ENCODE assay signal across 9 cellular contexts in the genomic region with DNA sequence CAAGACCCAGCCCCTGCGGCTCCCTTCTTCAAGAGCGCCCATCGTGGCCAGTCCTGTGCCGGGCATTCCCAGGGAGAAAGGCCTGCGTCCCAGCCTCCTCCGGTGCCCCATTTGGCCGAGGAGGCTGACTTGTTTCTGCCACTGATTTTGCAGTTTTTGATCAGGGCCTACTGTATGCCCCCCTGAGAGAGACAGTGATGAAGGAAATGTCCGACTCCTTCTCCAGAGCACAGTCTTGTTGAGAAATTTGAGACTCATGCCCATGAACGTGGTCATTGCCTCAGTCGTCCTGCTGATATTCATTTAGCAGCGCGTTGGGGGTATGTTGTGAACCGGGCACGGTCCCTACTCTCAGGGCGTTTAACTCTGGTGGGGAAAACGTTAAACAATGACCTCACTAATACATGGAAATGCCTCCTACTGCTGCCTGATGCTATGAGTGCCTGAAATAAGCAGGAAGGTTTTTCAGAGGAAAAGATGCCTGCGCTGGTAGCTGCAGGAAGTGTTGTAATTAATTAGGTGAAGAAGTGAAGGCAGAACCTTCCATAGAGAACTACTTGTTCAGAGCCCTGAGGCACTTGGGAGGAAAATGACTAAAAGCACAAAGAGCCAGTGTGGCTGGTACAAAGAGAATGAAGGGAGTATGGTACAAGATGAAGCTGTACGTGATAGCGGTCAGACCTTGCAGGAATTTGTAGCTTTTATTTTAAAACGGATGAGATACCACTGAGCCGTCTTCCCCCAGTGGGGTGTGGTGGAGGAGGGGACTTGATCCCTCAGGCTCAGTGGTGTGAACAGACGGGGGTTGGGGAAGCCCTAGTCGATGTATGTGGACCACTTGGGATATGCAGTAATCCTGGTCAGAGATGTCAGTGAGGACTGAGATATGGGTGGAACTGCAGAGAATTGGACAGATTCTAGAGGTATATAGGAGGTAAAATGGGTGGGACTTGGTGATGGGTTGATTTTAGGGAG. TPM values are rescaled to one million over a fixed set of nuclear protein-coding genes. Genes with fewer than 3 reads are reported as not detected.
DNase-seq lines count a peak whose midpoint lies in the region; ATAC-seq and TF ChIP-seq lines count a peak whose summit lies in the region.
"Had no signal": no experiment of that assay in that cellular context is flagged by ENCODE, and none has a peak within 500 bp of the region (broad histone marks: within the 10 kb centered on the region; RNA-seq: fewer than 3 reads in every experiment).

No MANE protein-coding gene starts in this region.

- peak overlapping the region; percentile 89 for H3K4me2 ChIP-seq in trophoblast cell (ENCODE audit: low read length)

- H3K4me3 Mint-ChIP-seq in activated T-cell treated with anti-CD3 and anti-CD28 coated beads, Interleukin-2, amount 50 U/mL, for 4 hours = no peak overlapping the region

- H3K14ac ChIP-seq in trophoblast cell (ENCODE audit: low read length) = peak overlapping the region; percentile 12

- no peak for TF ChIP-seq CTCF in A673 (conservative IDR thresholded peaks at IDR 0.05; ENCODE audit: low read depth, low read length)
- no peak for TF ChIP-seq CTCF in GM12865 (IDR thresholded peaks at IDR 0.05; ENCODE audit: insufficient read depth, low read depth, low read length, missing control alignments)

- H3K79me2 ChIP-seq in trophoblast cell (ENCODE audit: control insufficient read depth, insufficient read depth, low read length, poor library complexity) = peaks cover 8% of the 10 kb centered on the region

- H2BK5ac ChIP-seq in trophoblast cell (ENCODE audit: low read depth, low read length, poor library complexity) = peak overlapping the region; percentile 7

- peak overlapping the region; percentile 38 for H4K91ac ChIP-seq in trophoblast cell (ENCODE audit: low read depth, low read length)

- peak overlapping the region; percentile 81 for H3K9ac ChIP-seq in trophoblast cell (ENCODE audit: low read length)

- H3K9me3 ChIP-seq in A673 (ENCODE audit: low read depth, low read length, poor library complexity, severe bottlenecking) = no peaks in the 10 kb centered on the region
- H3K9me3 ChIP-seq in trophoblast cell (ENCODE audit: insufficient read depth, low read depth, low read length) = no peaks in the 10 kb centered on the region

- no CpG with 5 or more reads among the region's 23 CpGs for WGBS in trophoblast cell (ENCODE audit: extremely low coverage, insufficient coverage, insufficient read length)

- CTCF ChIA-PET in A673 (lab: Charles Lee) = interaction anchor here (0.6 kb wide), 1 partner anchor 156 kb away, joined by 3 read pairs; no protein-coding TSS in a partner anchor

- peaks cover 18% of the 10 kb centered on the region for H3K36me3 ChIP-seq in A673 (ENCODE audit: insufficient read depth, low read length, poor library complexity, severe bottlenecking)
- H3K36me3 ChIP-seq in trophoblast cell (ENCODE audit: control insufficient read depth in 1 of 2, insufficient read depth in 2 of 2, low read length in 2 of 2) = peaks cover 2 to 13% of the 10 kb centered on the region in 2 experiments

- DNase-seq in A673 (ENCODE audit: low spot score) (peak; percentile 12), GM12865 (ENCODE audit: low read depth) (peak; percentile 2), fibroblast of gingiva (ENCODE audit: low read depth) (peak; percentile 2), trophoblast cell (peak; percentile 23 to 42), NCI-H2081 (lab: John Stamatoyannopoulos, UW) (no peak)
- DNase-seq in activated T-cell treated with anti-CD3 and anti-CD28 coated beads, Interleukin-2, amount 50 U/mL, for 4 hours = no peak

- peak overlapping the region; percentile 58 for H4K8ac ChIP-seq in trophoblast cell (ENCODE audit: low read depth, low read length)

- H3K27ac ChIP-seq in A673 (ENCODE audit: low read depth, low read length, poor library complexity, severe bottlenecking) (peak overlapping the region; percentile 90), trophoblast cell (ENCODE audit: low read depth, low read length) (peak overlapping the region; percentile 34)

- ATAC-seq in activated T-cell treated with anti-CD3 and anti-CD28 coated beads, Interleukin-2, amount 50 U/mL, for 4 hours = no peak
- no peak for ATAC-seq in HG03520 (IDR thresholded peaks at IDR 0.05; ENCODE audit: unreplicated experiment)

- H4K12ac ChIP-seq in trophoblast cell (ENCODE audit: low read depth, low read length) = no peak overlapping the region

- no peak overlapping the region for H3K23ac ChIP-seq in trophoblast cell (ENCODE audit: low read length)

- no peak overlapping the region for H2AK5ac ChIP-seq in trophoblast cell (ENCODE audit: low read length)

- H3K36me3 Mint-ChIP-seq in activated T-cell treated with anti-CD3 and anti-CD28 coated beads, Interleukin-2, amount 50 U/mL, for 4 hours (ENCODE audit: insufficient read depth) = peaks cover 27% of the 10 kb centered on the region

- no peaks in the 10 kb centered on the region for H3K9me3 Mint-ChIP-seq in activated T-cell treated with anti-CD3 and anti-CD28 coated beads, Interleukin-2, amount 50 U/mL, for 4 hours
- H3K9me3 Mint-ChIP-seq: naive thymus-derived CD8-positive, alpha-beta T cell had no signal

- H3K18ac ChIP-seq in trophoblast cell (ENCODE audit: low read length) = peak overlapping the region; percentile 27

- no peaks in the 10 kb centered on the region for H3K27me3 ChIP-seq in A673 (replicated peaks; ENCODE audit: insufficient read depth, low read depth, low read length, poor library complexity)
- H3K27me3 ChIP-seq in trophoblast cell (ENCODE audit: insufficient read depth, low read length) = no peaks in the 10 kb centered on the region

- H3K4ac ChIP-seq in trophoblast cell (ENCODE audit: low read depth, low read length) = peak overlapping the region; percentile 81

- H3K4me1 ChIP-seq in A673 (ENCODE audit: insufficient read depth, low read length, poor library complexity, severe bottlenecking) (peaks cover 14% of the 10 kb centered on the region), trophoblast cell (ENCODE audit: control insufficient read depth in 1 of 2, insufficient read depth in 2 of 2, low read length in 2 of 2) (peaks cover 4% of the 10 kb centered on the region in 2 experiments)

- H2BK12ac ChIP-seq in trophoblast cell (ENCODE audit: low read length) = no peak overlapping the region

- H2BK120ac ChIP-seq in trophoblast cell (ENCODE audit: insufficient read depth, low read length, poor library complexity) = peak overlapping the region; percentile 9

- TSS peak; percentile 61 for BruUV-seq in A673 (replicated peaks; lab: Mats Ljungman, UMichigan)

- peak overlapping the region; percentile 80 for H3K4me3 ChIP-seq in A673 (ENCODE audit: low read depth, low read length, poor library complexity, severe bottlenecking)
- peak overlapping the region; percentile 100 for H3K4me3 ChIP-seq in GM12865 (ENCODE audit: low read depth, low read length)
- peak overlapping the region; percentile 84 for H3K4me3 ChIP-seq in trophoblast cell (ENCODE audit: low read depth, low read length)

- H3K4me1 Mint-ChIP-seq in activated T-cell treated with anti-CD3 and anti-CD28 coated beads, Interleukin-2, amount 50 U/mL, for 4 hours (ENCODE audit: low read depth) = peaks cover 36% of the 10 kb centered on the region

- POLR2A ChIA-PET in A673 (lab: Charles Lee; ENCODE audit: low non-redundant PET) = interaction anchor here (0.6 to 0.9 kb wide), 3 partner anchors 9 to 662 kb away, joined by 3 to 4 read pairs (median 4); no protein-coding TSS in a partner anchor

- H3K27me3 Mint-ChIP-seq in activated T-cell treated with anti-CD3 and anti-CD28 coated beads, Interleukin-2, amount 50 U/mL, for 4 hours (ENCODE audit: low read depth) = no peaks in the 10 kb centered on the region
- H3K27me3 Mint-ChIP-seq: naive thymus-derived CD8-positive, alpha-beta T cell had no signal

- H3K79me1 ChIP-seq in trophoblast cell (ENCODE audit: low read length) = peaks cover 7% of the 10 kb centered on the region

- intact Hi-C loops in A673 (cut with micrococcal nuclease; ENCODE audit: unreplicated experiment) = no loop called here

- H2AFZ ChIP-seq in trophoblast cell (ENCODE audit: insufficient read depth, low read length, poor library complexity) = peak overlapping the region; percentile 46

TF ChIP-seq in PFSK-1, 5 proteins besides CTCF, POLR2A, EP300 and RAD21 (continues in another document):
- no peak for TF ChIP-seq FOXP2 (optimal IDR thresholded peaks at IDR 0.05; ENCODE audit: borderline replicate concordance, extremely low read depth, extremely low read length, insufficient read depth)
- 0 out of 2 replicates have a peak, but pooled peaks have one; percentile 24 for TF ChIP-seq TAF1 (IDR thresholded peaks at IDR 0.05; ENCODE audit: borderline replicate concordance, insufficient read depth, low read length)
- TF ChIP-seq POLR2AphosphoS5 (IDR thresholded peaks at IDR 0.05; ENCODE audit: low read depth, low read length) = no peak

RNA-seq across cellular contexts. Expression of a gene that starts 0.7 kb away (rescaled TPM):
- 48.4 and 48.8 TPM in 2 replicates for total RNA-seq in A673 (2021)
- 23.3 TPM for polyA plus RNA-seq in PFSK-1 (2012; ENCODE audit: insufficient read length, low read depth)
- 38.6 and 38.9 TPM in 2 replicates for polyA plus RNA-seq in trophoblast cell (2013)
- total RNA-seq in activated T-cell treated with anti-CD3 and anti-CD28 coated beads, Interleukin-2, amount 50 U/mL, for 4 hours = 10 to 100 TPM; 22.8 to 27.9 (median 25.6) TPM

RNA-seq across cellular contexts. Expression of a gene that starts 1.0 kb away (rescaled TPM):
- 121 and 124 TPM in 2 replicates for total RNA-seq in A673 (2021)
- polyA plus RNA-seq in PFSK-1 (2012; ENCODE audit: insufficient read length, low read depth) = 50.1 TPM
- polyA plus RNA-seq in trophoblast cell (2013) = 35.8 and 36.3 TPM in 2 replicates
- 100 to 1,000 TPM; 133 to 150 (median 137) TPM for total RNA-seq in activated T-cell treated with anti-CD3 and anti-CD28 coated beads, Interleukin-2, amount 50 U/mL, for 4 hours

RNA-seq across cellular contexts. Expression of a gene that starts 57.9 kb away (rescaled TPM):
- total RNA-seq in A673 (2021) = 1.4 and 5.4 TPM in 2 replicates
- 25.7 TPM for polyA plus RNA-seq in PFSK-1 (2012; ENCODE audit: insufficient read length, low read depth)
- polyA plus RNA-seq in trophoblast cell (2013) = 2.0 and 2.1 TPM in 2 replicates
- under 1 TPM in 1 of 3 donors, not detected in 2; 0.15 TPM for total RNA-seq in activated T-cell treated with anti-CD3 and anti-CD28 coated beads, Interleukin-2, amount 50 U/mL, for 4 hours
- total RNA-seq: naive thymus-derived CD8-positive, alpha-beta T cell had no signal
- polyA plus RNA-seq: naive thymus-derived CD8-positive, alpha-beta T cell had no signal

Comparison
In these comparisons a context has a peak if more than half of its experiments do, and no peak if none do; other contexts are left out.
1. DNase-seq: peak in A673 (single experiment), GM12865 (single experiment), fibroblast of gingiva (single experiment) and trophoblast cell (2 of 2); none in activated T-cell treated with anti-CD3 and anti-CD28 coated beads, Interleukin-2, amount 50 U/mL, for 4 hours (single experiment) and NCI-H2081 (0 of 2).
2. Peak in every context shown above with its lines, with median percentiles within 50 percentile points of each other: H3K4me3 ChIP-seq.